1 cellular context compared by ENCODE assay signal in genomic region chr21:45609616-45610015, GRCh38. TPM values are rescaled to one million over a fixed set of nuclear protein-coding genes. Genes with fewer than 3 reads are reported as not detected.
"Had no signal": no experiment of that assay in that cellular context is flagged by ENCODE, and none has a peak within 500 bp of the region (broad histone marks: within the 10 kb centered on the region; RNA-seq: fewer than 3 reads in every experiment).

No MANE protein-coding gene starts in this region.

RNA-seq across cellular contexts. Expression of gene PCBP3, which starts 33.9 kb away (rescaled TPM):
- total RNA-seq: bronchial epithelial cell had no signal
